In the genomic region with DNA sequence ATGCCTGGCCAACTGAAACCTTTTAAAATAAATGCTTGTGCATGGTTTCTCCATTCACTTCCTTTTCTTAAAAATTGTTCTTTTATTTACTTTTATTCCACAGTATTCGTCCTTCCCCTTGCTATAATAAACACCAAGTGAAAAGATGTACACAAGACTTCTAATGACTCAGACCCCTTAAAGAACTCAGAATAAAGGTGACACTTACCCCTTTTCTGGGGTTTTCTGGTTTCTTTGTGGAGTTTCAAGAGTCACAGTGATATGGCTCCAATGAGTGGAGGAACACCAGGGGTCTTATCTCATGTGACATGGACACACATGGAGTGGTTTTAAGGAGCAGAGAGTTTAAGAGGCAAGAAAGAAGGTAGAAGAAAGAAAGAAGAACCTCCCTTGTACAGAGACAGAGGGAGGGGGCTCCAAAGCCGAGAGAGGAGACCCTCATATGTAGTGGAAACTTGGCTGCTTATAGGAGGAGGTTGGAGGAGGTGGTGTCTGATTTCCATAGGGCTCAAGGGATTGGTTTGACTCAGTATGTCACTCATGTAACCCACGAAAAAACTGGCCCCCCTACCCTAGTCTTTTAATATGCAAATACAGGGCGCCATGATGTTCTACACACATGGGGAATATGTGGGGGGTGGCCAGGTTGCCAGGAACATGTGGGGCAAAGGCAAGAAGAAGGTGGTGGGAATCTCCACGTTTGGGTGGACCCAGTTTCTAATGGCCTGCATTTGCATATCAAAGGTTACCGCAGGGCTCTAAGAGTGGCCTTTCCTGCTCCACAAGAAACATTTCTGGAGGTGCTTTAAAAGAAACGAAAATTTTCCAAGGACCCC, we compare ENCODE assay signal across 22 cellular contexts. TPM values are rescaled to one million over a fixed set of nuclear protein-coding genes. Genes with fewer than 3 reads are reported as not detected.
DNase-seq lines count a peak whose midpoint lies in the region; ATAC-seq, FAIRE-seq and TF ChIP-seq lines count a peak whose summit lies in the region.
"Had no signal": no experiment of that assay in that cellular context is flagged by ENCODE, and none has a peak within 500 bp of the region (broad histone marks: within the 10 kb centered on the region; RNA-seq: fewer than 3 reads in every experiment).

No MANE protein-coding gene starts in this region.

- TF ChIP-seq POLR2A in H1 (IDR thresholded peaks at IDR 0.05; ENCODE audit: control extremely low read depth in 1 of 2, low read depth in 2 of 2, low read length in 2 of 2): no peak

- H4K91ac ChIP-seq in H1 (replicated peaks; ENCODE audit: insufficient read length, low read length): no peak overlapping the region

- 54% methylated on average over 7 of the region's 7 CpGs; no CpG with 5 or more reads in 1 of the 2 experiments for WGBS in H1 (ENCODE audit: extremely low coverage in 1 of 2, insufficient coverage in 1 of 2, insufficient read length in 1 of 2, insufficient replicate concordance in 2 of 2, low coverage in 1 of 2, low lambda C conversion rate in 2 of 2, missing lambda C conversion rate in 1 of 2), 2 experiments

- H3K36me3 ChIP-seq in NT2/D1 (ENCODE audit: insufficient read depth, insufficient read length, low read length): no peaks in the 10 kb centered on the region
- H3K36me3 ChIP-seq in H1 (ENCODE audit: control insufficient read depth in 2 of 4, insufficient read depth in 4 of 4, low read length in 3 of 4): no peaks in the 10 kb centered on the region

- peak overlapping the region; percentile 64 for H2BK120ac ChIP-seq in H1 (replicated peaks; ENCODE audit: low read depth, low read length)

- no peak overlapping the region for H2AK5ac ChIP-seq in H1 (ENCODE audit: low read depth, low read length)

- H3K4me2 ChIP-seq in H1 (ENCODE audit: insufficient read depth in 1 of 2, low read depth in 2 of 2, low read length in 2 of 2): peak overlapping the region in 1 of 2 experiments; percentile 5; a peak in 2 of 4 replicates
- H3K4me2 ChIP-seq: PC-9 had no signal

- peaks cover 4% of the 10 kb centered on the region for H3K9me3 Mint-ChIP-seq in activated CD8-positive, alpha-beta T cell treated with anti-CD3 and anti-CD28 coated beads for 36 hours
- H3K9me3 Mint-ChIP-seq in activated CD8-positive, alpha-beta T cell treated with anti-CD3 and anti-CD28 coated beads, Interleukin-2, amount 10 ng/mL, durations not matched to agents 7 days and 5 days (ENCODE audit: insufficient read depth): peaks cover 5% of the 10 kb centered on the region
- H3K9me3 Mint-ChIP-seq in stimulated activated naive CD8-positive, alpha-beta T cell treated with anti-CD3 and anti-CD28 coated beads, Interleukin-15, amount 100 ng/mL, for 72 hours: peaks cover 0 to 5% of the 10 kb centered on the region in 2 donors
- H3K9me3 Mint-ChIP-seq in activated T-helper 1 cell treated with anti-CD3 and anti-CD28 coated beads, Interleukin-12 subunit alpha, Interleukin-12 subunit beta, Interleukin-2, Interleukin-4 antibody, amounts not matched to agents 30 ng/mL and 10 ng/mL and 1 ng/mL, durations not matched to agents 14 hours and 24 hours and 36 hours: no peaks in the 10 kb centered on the region

- no peak overlapping the region for H2AFZ ChIP-seq in H1 (ENCODE audit: low read length)
- H2AFZ ChIP-seq: PC-9 had no signal

- H3K4me1 Mint-ChIP-seq in activated CD8-positive, alpha-beta T cell treated with anti-CD3 and anti-CD28 coated beads for 36 hours (ENCODE audit: low read depth): peaks cover 57% of the 10 kb centered on the region
- H3K4me1 Mint-ChIP-seq in activated CD8-positive, alpha-beta T cell treated with anti-CD3 and anti-CD28 coated beads, Interleukin-2, amount 10 ng/mL, durations not matched to agents 7 days and 5 days (ENCODE audit: low read depth): peaks cover 62% of the 10 kb centered on the region
- H3K4me1 Mint-ChIP-seq in stimulated activated naive CD8-positive, alpha-beta T cell treated with anti-CD3 and anti-CD28 coated beads, Interleukin-15, amount 100 ng/mL, for 72 hours: peaks cover 73% of the 10 kb centered on the region
- peaks cover 16% of the 10 kb centered on the region for H3K4me1 Mint-ChIP-seq in activated T-helper 1 cell treated with anti-CD3 and anti-CD28 coated beads, Interleukin-12 subunit alpha, Interleukin-12 subunit beta, Interleukin-2, Interleukin-4 antibody, amounts not matched to agents 30 ng/mL and 10 ng/mL and 1 ng/mL, durations not matched to agents 14 hours and 24 hours and 36 hours (ENCODE audit: low read depth)

- H3K27me3 ChIP-seq in NT2/D1 (ENCODE audit: insufficient read depth, insufficient read length) (no peaks in the 10 kb centered on the region), H1 (replicated peaks in 1 of 4; ENCODE audit: control insufficient read depth in 3 of 4, extremely low read depth in 1 of 4, insufficient read depth in 3 of 4, low read length in 3 of 4) (no peaks in the 10 kb centered on the region)

- POLR2A ChIA-PET in activated CD8-positive, alpha-beta T cell treated with anti-CD3 and anti-CD28 coated beads for 36 hours (lab: Charles Lee): interaction anchor here (1.6 to 1.9 kb wide), 2 partner anchors 8 to 23 kb away, joined by 9 to 13 read pairs; a partner anchor contains a TSS
- POLR2A ChIA-PET in activated CD8-positive, alpha-beta T cell treated with anti-CD3 and anti-CD28 coated beads, Interleukin-2, amount 10 ng/mL, durations not matched to agents 7 days and 5 days (lab: Charles Lee): no interaction called here
- POLR2A ChIA-PET in H1 (lab: Charles Lee; ENCODE audit: partially characterized antibody): no interaction called here

- no peak overlapping the region for H3K4ac ChIP-seq in H1 (replicated peaks; ENCODE audit: insufficient read length, low read depth, low read length)

- no peak for TF ChIP-seq CTCF in activated CD8-positive, alpha-beta T cell treated with anti-CD3 and anti-CD28 coated beads for 36 hours (IDR thresholded peaks at IDR 0.05)
- no peak for TF ChIP-seq CTCF in H1 (IDR thresholded peaks at IDR 0.05; ENCODE audit: control extremely low read depth in 1 of 3, insufficient read depth in 1 of 3, low read depth in 1 of 3, low read length in 3 of 3)

- intact Hi-C loops in activated CD8-positive, alpha-beta T cell treated with anti-CD3 and anti-CD28 coated beads for 36 hours (cut with micrococcal nuclease): no loop called here
- intact Hi-C loops in activated T-helper 1 cell treated with anti-CD3 and anti-CD28 coated beads, Interleukin-12 subunit alpha, Interleukin-12 subunit beta, Interleukin-2, Interleukin-4 antibody, amounts not matched to agents 30 ng/mL and 10 ng/mL and 1 ng/mL, durations not matched to agents 14 hours and 24 hours and 36 hours (cut with micrococcal nuclease): no loop called here

- H2BK12ac ChIP-seq in H1 (ENCODE audit: low read depth, low read length): no peak overlapping the region

- FAIRE-seq in H1 (lab: Jason Lieb, UNC): no peak
- FAIRE-seq: G401.6 had no signal

- no peak for DNase-seq in activated CD8-positive, alpha-beta T cell treated with anti-CD3 and anti-CD28 coated beads for 36 hours
- DNase-seq in activated CD8-positive, alpha-beta T cell treated with anti-CD3 and anti-CD28 coated beads, Interleukin-2, amount 10 ng/mL, durations not matched to agents 7 days and 5 days: no peak
- DNase-seq in NT2/D1 (ENCODE audit: low read depth, low spot score): peak; percentile 64
- no peak for DNase-seq in H1 (ENCODE audit: low read depth in 1 of 2, low spot score in 2 of 2)
- DNase-seq in stimulated activated naive CD8-positive, alpha-beta T cell treated with anti-CD3 and anti-CD28 coated beads, Interleukin-15, amount 100 ng/mL, for 72 hours: no peak
- no peak for DNase-seq in activated T-helper 1 cell treated with anti-CD3 and anti-CD28 coated beads, Interleukin-12 subunit alpha, Interleukin-12 subunit beta, Interleukin-2, Interleukin-4 antibody, amounts not matched to agents 30 ng/mL and 10 ng/mL and 1 ng/mL, durations not matched to agents 14 hours and 24 hours and 36 hours (ENCODE audit: low spot score)
- DNase-seq in NK-92 treated with Interleukin-12 subunit alpha and Interleukin-12 subunit beta, amount 100 ng/mL, for 24 hours (lab: John Stamatoyannopoulos, UW): no peak
- DNase-seq: 8988T, DMS79 treated with DMSO at 0.1 percent for 48 hours, HCEC 1CT, Karpas-422, NCI-H1048, NCI-H1436 treated with DMSO at 0.1 percent for 48 hours, NCI-H2081 treated with DMSO at 0.1 percent for 48 hours, NCI-H510A, NCI-H748 treated with DMSO at 0.1 percent for 48 hours, PC-9 had no signal

- no peak overlapping the region for H2BK15ac ChIP-seq in H1 (ENCODE audit: low read length)

- H3K79me1 ChIP-seq in H1 (ENCODE audit: low read depth, low read length): no peaks in the 10 kb centered on the region

- TF ChIP-seq EP300 in H1 (IDR thresholded peaks at IDR 0.05; ENCODE audit: borderline replicate concordance in 1 of 2, low read depth in 2 of 2, low read length in 2 of 2): no peak

- no peaks in the 10 kb centered on the region for H3K79me2 ChIP-seq in H1 (ENCODE audit: control insufficient read depth in 1 of 2, insufficient read depth in 2 of 2, low read length in 2 of 2)

- no peaks in the 10 kb centered on the region for H3K9me3 ChIP-seq in NT2/D1 (ENCODE audit: insufficient read depth, low read length)
- no peaks in the 10 kb centered on the region for H3K9me3 ChIP-seq in H1 (ENCODE audit: insufficient read depth in 2 of 2, low read depth in 1 of 2, low read length in 1 of 2)

- ATAC-seq in activated CD8-positive, alpha-beta T cell treated with anti-CD3 and anti-CD28 coated beads for 36 hours: peak; percentile 51
- no peak for ATAC-seq in activated CD8-positive, alpha-beta T cell treated with anti-CD3 and anti-CD28 coated beads, Interleukin-2, amount 10 ng/mL, durations not matched to agents 7 days and 5 days
- peak; percentile 40 for ATAC-seq in stimulated activated naive CD8-positive, alpha-beta T cell treated with anti-CD3 and anti-CD28 coated beads, Interleukin-15, amount 100 ng/mL, for 72 hours
- ATAC-seq in GM18861 (IDR thresholded peaks at IDR 0.05; ENCODE audit: unreplicated experiment): no peak

- H2BK5ac ChIP-seq in H1 (ENCODE audit: low read depth, low read length): no peak overlapping the region

- CTCF ChIA-PET in activated CD8-positive, alpha-beta T cell treated with anti-CD3 and anti-CD28 coated beads for 36 hours (lab: Charles Lee): interaction anchor here (0.9 to 1.9 kb wide), 7 partner anchors 8 to 32 kb away, joined by 3 to 4 read pairs (median 3); no protein-coding TSS in a partner anchor
- CTCF ChIA-PET in activated CD8-positive, alpha-beta T cell treated with anti-CD3 and anti-CD28 coated beads, Interleukin-2, amount 10 ng/mL, durations not matched to agents 7 days and 5 days (lab: Charles Lee): interaction anchor here (0.6 to 1.7 kb wide), 2 partner anchors 8 to 14 kb away, joined by 3 read pairs; no protein-coding TSS in a partner anchor
- CTCF ChIA-PET in H1 (lab: Charles Lee; ENCODE audit: partially characterized antibody): interaction anchor here (0.7 to 2.8 kb wide), 10 partner anchors 7 to 371 kb away, joined by 3 to 12 read pairs (median 4); no protein-coding TSS in a partner anchor

- no peak overlapping the region for H4K5ac ChIP-seq in H1 (ENCODE audit: insufficient read length, low read depth, low read length)

- no peak for TF ChIP-seq RAD21 in H1 (IDR thresholded peaks at IDR 0.05 in 1 of 2, conservative IDR thresholded peaks at IDR 0.05 in 1 of 2; ENCODE audit: low read depth in 2 of 2, low read length in 2 of 2)

- no peak overlapping the region; the same call in 1 of the 2 replicates for H3K18ac ChIP-seq in H1 (ENCODE audit: extremely low read depth, low read length)

- peaks cover 5% of the 10 kb centered on the region for H3K36me3 Mint-ChIP-seq in activated CD8-positive, alpha-beta T cell treated with anti-CD3 and anti-CD28 coated beads for 36 hours (ENCODE audit: low read depth)
- peaks cover 32% of the 10 kb centered on the region for H3K36me3 Mint-ChIP-seq in activated CD8-positive, alpha-beta T cell treated with anti-CD3 and anti-CD28 coated beads, Interleukin-2, amount 10 ng/mL, durations not matched to agents 7 days and 5 days (ENCODE audit: low read depth)
- peaks cover 7% of the 10 kb centered on the region for H3K36me3 Mint-ChIP-seq in activated T-helper 1 cell treated with anti-CD3 and anti-CD28 coated beads, Interleukin-12 subunit alpha, Interleukin-12 subunit beta, Interleukin-2, Interleukin-4 antibody, amounts not matched to agents 30 ng/mL and 10 ng/mL and 1 ng/mL, durations not matched to agents 14 hours and 24 hours and 36 hours (ENCODE audit: low read depth)

- H4K8ac ChIP-seq in H1 (ENCODE audit: extremely low read depth, insufficient read depth, low read length): no peak overlapping the region; the same call in 1 of the 2 replicates

- peak overlapping the region; percentile 27 for H3K27ac Mint-ChIP-seq in activated CD8-positive, alpha-beta T cell treated with anti-CD3 and anti-CD28 coated beads for 36 hours
- H3K27ac Mint-ChIP-seq in activated CD8-positive, alpha-beta T cell treated with anti-CD3 and anti-CD28 coated beads, Interleukin-2, amount 10 ng/mL, durations not matched to agents 7 days and 5 days: no peak overlapping the region
- no peak overlapping the region for H3K27ac Mint-ChIP-seq in stimulated activated naive CD8-positive, alpha-beta T cell treated with anti-CD3 and anti-CD28 coated beads, Interleukin-15, amount 100 ng/mL, for 72 hours
- H3K27ac Mint-ChIP-seq in activated T-helper 1 cell treated with anti-CD3 and anti-CD28 coated beads, Interleukin-12 subunit alpha, Interleukin-12 subunit beta, Interleukin-2, Interleukin-4 antibody, amounts not matched to agents 30 ng/mL and 10 ng/mL and 1 ng/mL, durations not matched to agents 14 hours and 24 hours and 36 hours: no peak overlapping the region
- H3K27ac Mint-ChIP-seq: B cell had no signal

- no peak overlapping the region for H3K56ac ChIP-seq in H1 (replicated peaks; ENCODE audit: insufficient read length, low read depth, low read length)

- no peak overlapping the region for H2BK20ac ChIP-seq in H1 (ENCODE audit: low read length)

- H4K20me1 ChIP-seq in H1 (replicated peaks in 1 of 2; ENCODE audit: control insufficient read depth in 1 of 2, insufficient read depth in 2 of 2, low read length in 2 of 2): no peaks in the 10 kb centered on the region

- H3K27ac ChIP-seq in H1 (ENCODE audit: low read depth, low read length): no peak overlapping the region
- H3K27ac ChIP-seq: PC-9, RWPE1 had no signal

- peaks cover 4% of the 10 kb centered on the region for H3K4me1 ChIP-seq in NT2/D1 (ENCODE audit: insufficient read depth, insufficient read length)
- peaks cover 0 to 13% (median 2%) of the 10 kb centered on the region in 4 experiments; a peak in 3 of 7 replicates for H3K4me1 ChIP-seq in H1 (replicated peaks in 1 of 4; ENCODE audit: control insufficient read depth in 3 of 4, insufficient read depth in 4 of 4, low read length in 3 of 4)

- H3K27me3 Mint-ChIP-seq in activated CD8-positive, alpha-beta T cell treated with anti-CD3 and anti-CD28 coated beads for 36 hours: no peaks in the 10 kb centered on the region
- no peaks in the 10 kb centered on the region for H3K27me3 Mint-ChIP-seq in activated CD8-positive, alpha-beta T cell treated with anti-CD3 and anti-CD28 coated beads, Interleukin-2, amount 10 ng/mL, durations not matched to agents 7 days and 5 days (ENCODE audit: low read depth)
- H3K27me3 Mint-ChIP-seq in stimulated activated naive CD8-positive, alpha-beta T cell treated with anti-CD3 and anti-CD28 coated beads, Interleukin-15, amount 100 ng/mL, for 72 hours: no peaks in the 10 kb centered on the region
- H3K27me3 Mint-ChIP-seq in activated T-helper 1 cell treated with anti-CD3 and anti-CD28 coated beads, Interleukin-12 subunit alpha, Interleukin-12 subunit beta, Interleukin-2, Interleukin-4 antibody, amounts not matched to agents 30 ng/mL and 10 ng/mL and 1 ng/mL, durations not matched to agents 14 hours and 24 hours and 36 hours (ENCODE audit: insufficient read depth): no peaks in the 10 kb centered on the region
- H3K27me3 Mint-ChIP-seq: B cell had no signal

- no peak overlapping the region for H3K23ac ChIP-seq in H1 (ENCODE audit: insufficient read length)

- H3K4me3 ChIP-seq in NT2/D1 (ENCODE audit: insufficient read length, low read depth) (no peak overlapping the region), H1 (ENCODE audit: extremely low read depth in 1 of 4, insufficient read depth in 2 of 4, low read depth in 3 of 4, low read length in 4 of 4) (no peak overlapping the region)
- H3K4me3 ChIP-seq: PC-9 had no signal

- H3K4me3 Mint-ChIP-seq in activated CD8-positive, alpha-beta T cell treated with anti-CD3 and anti-CD28 coated beads for 36 hours: no peak overlapping the region
- no peak overlapping the region for H3K4me3 Mint-ChIP-seq in activated CD8-positive, alpha-beta T cell treated with anti-CD3 and anti-CD28 coated beads, Interleukin-2, amount 10 ng/mL, durations not matched to agents 7 days and 5 days
- H3K4me3 Mint-ChIP-seq in stimulated activated naive CD8-positive, alpha-beta T cell treated with anti-CD3 and anti-CD28 coated beads, Interleukin-15, amount 100 ng/mL, for 72 hours: no peak overlapping the region
- no peak overlapping the region for H3K4me3 Mint-ChIP-seq in activated T-helper 1 cell treated with anti-CD3 and anti-CD28 coated beads, Interleukin-12 subunit alpha, Interleukin-12 subunit beta, Interleukin-2, Interleukin-4 antibody, amounts not matched to agents 30 ng/mL and 10 ng/mL and 1 ng/mL, durations not matched to agents 14 hours and 24 hours and 36 hours
- H3K4me3 Mint-ChIP-seq: B cell had no signal

- H3K9ac ChIP-seq in NT2/D1 (ENCODE audit: insufficient read length, low read depth) (no peak overlapping the region), H1 (replicated peaks in 1 of 4; ENCODE audit: extremely low read depth in 1 of 4, low read depth in 3 of 4, low read length in 3 of 4) (no peak overlapping the region)

- no peak overlapping the region for H3K14ac ChIP-seq in H1 (ENCODE audit: insufficient read length)

- H3K23me2 ChIP-seq in H1 (ENCODE audit: low read depth, low read length): no peaks in the 10 kb centered on the region

RNA-seq across cellular contexts. Expression of a gene that starts 22.1 kb away (rescaled TPM):
- 100 to 1,000 TPM; 166 to 174 TPM for total RNA-seq in activated CD8-positive, alpha-beta T cell treated with anti-CD3 and anti-CD28 coated beads for 36 hours
- 100 to 1,000 TPM; 115 to 116 TPM for total RNA-seq in activated CD8-positive, alpha-beta T cell treated with anti-CD3 and anti-CD28 coated beads, Interleukin-2, amount 10 ng/mL, durations not matched to agents 7 days and 5 days
- not detected in 2 replicates for total RNA-seq in H1 (2021; fragmentation: NEBNext Ultra II Directional; extraction: Animal tissue kit (Norgen Biotek cat#: 25700))
- not detected in 2 replicates for polyA plus RNA-seq in H1 (2011; rRNA removed)
- not detected for polyA plus RNA-seq in H1 (2011; cell fraction: cytosol; rRNA removed)
- polyA plus RNA-seq in H1 (2011; cell fraction: nucleus; rRNA removed): not detected
- polyA plus RNA-seq in H1 (2012, experiment 1 of 2): not detected in 4 replicates
- polyA plus RNA-seq in H1 (2012, experiment 2 of 2): not detected
- not detected for polyA plus RNA-seq in H1 (2013, experiment 1 of 2)
- not detected for polyA plus RNA-seq in H1 (2013, experiment 2 of 2)
- polyA minus RNA-seq in H1 (2011; rRNA and poly(A)+ RNA removed): not detected in 2 replicates
- not detected for polyA minus RNA-seq in H1 (2011; cell fraction: cytosol; rRNA and poly(A)+ RNA removed)
- not detected for polyA minus RNA-seq in H1 (2011; cell fraction: nucleus; rRNA and poly(A)+ RNA removed)
- total RNA-seq in activated T-helper 1 cell treated with anti-CD3 and anti-CD28 coated beads, Interleukin-12 subunit alpha, Interleukin-12 subunit beta, Interleukin-2, Interleukin-4 antibody, amounts not matched to agents 30 ng/mL and 10 ng/mL and 1 ng/mL, durations not matched to agents 14 hours and 24 hours and 36 hours: 90.5 and 93.2 TPM in 2 replicates
- total RNA-seq: MCF 10A, PC-9 had no signal

RNA-seq across cellular contexts. Expression of a gene that starts 44.5 kb away (rescaled TPM):
- not detected for total RNA-seq in activated CD8-positive, alpha-beta T cell treated with anti-CD3 and anti-CD28 coated beads for 36 hours
- under 1 TPM in 1 of 2 experiments, not detected in 1; 0.42 TPM for total RNA-seq in activated CD8-positive, alpha-beta T cell treated with anti-CD3 and anti-CD28 coated beads, Interleukin-2, amount 10 ng/mL, durations not matched to agents 7 days and 5 days
- total RNA-seq in H1 (2021; fragmentation: NEBNext Ultra II Directional; extraction: Animal tissue kit (Norgen Biotek cat#: 25700)): not detected in 2 replicates
- not detected in 2 replicates for polyA plus RNA-seq in H1 (2011; rRNA removed)
- not detected for polyA plus RNA-seq in H1 (2011; cell fraction: cytosol; rRNA removed)
- not detected for polyA plus RNA-seq in H1 (2011; cell fraction: nucleus; rRNA removed)
- not detected in 4 replicates for polyA plus RNA-seq in H1 (2012, experiment 1 of 2)
- polyA plus RNA-seq in H1 (2012, experiment 2 of 2): not detected
- polyA plus RNA-seq in H1 (2013, experiment 1 of 2): not detected
- 0.09 TPM for polyA plus RNA-seq in H1 (2013, experiment 2 of 2)
- polyA minus RNA-seq in H1 (2011; rRNA and poly(A)+ RNA removed): not detected in 2 replicates
- not detected for polyA minus RNA-seq in H1 (2011; cell fraction: cytosol; rRNA and poly(A)+ RNA removed)
- not detected for polyA minus RNA-seq in H1 (2011; cell fraction: nucleus; rRNA and poly(A)+ RNA removed)
- not detected in 2 replicates for total RNA-seq in activated T-helper 1 cell treated with anti-CD3 and anti-CD28 coated beads, Interleukin-12 subunit alpha, Interleukin-12 subunit beta, Interleukin-2, Interleukin-4 antibody, amounts not matched to agents 30 ng/mL and 10 ng/mL and 1 ng/mL, durations not matched to agents 14 hours and 24 hours and 36 hours
- total RNA-seq: MCF 10A, PC-9 had no signal

RNA-seq across cellular contexts. Expression of a gene that starts 49.9 kb away (rescaled TPM):
- 1 to 10 TPM; 6.0 to 8.5 TPM for total RNA-seq in activated CD8-positive, alpha-beta T cell treated with anti-CD3 and anti-CD28 coated beads for 36 hours
- 1 to 10 TPM; 1.3 to 1.6 TPM for total RNA-seq in activated CD8-positive, alpha-beta T cell treated with anti-CD3 and anti-CD28 coated beads, Interleukin-2, amount 10 ng/mL, durations not matched to agents 7 days and 5 days
- not detected in 2 replicates for total RNA-seq in H1 (2021; fragmentation: NEBNext Ultra II Directional; extraction: Animal tissue kit (Norgen Biotek cat#: 25700))
- polyA plus RNA-seq in H1 (2011; rRNA removed): not detected in 2 replicates
- polyA plus RNA-seq in H1 (2011; cell fraction: cytosol; rRNA removed): not detected
- not detected for polyA plus RNA-seq in H1 (2011; cell fraction: nucleus; rRNA removed)
- not detected in 4 replicates for polyA plus RNA-seq in H1 (2012, experiment 1 of 2)
- polyA plus RNA-seq in H1 (2012, experiment 2 of 2): not detected
- not detected for polyA plus RNA-seq in H1 (2013, experiment 1 of 2)
- polyA plus RNA-seq in H1 (2013, experiment 2 of 2): not detected
- polyA minus RNA-seq in H1 (2011; rRNA and poly(A)+ RNA removed): not detected in 2 replicates
- polyA minus RNA-seq in H1 (2011; cell fraction: cytosol; rRNA and poly(A)+ RNA removed): not detected
- not detected for polyA minus RNA-seq in H1 (2011; cell fraction: nucleus; rRNA and poly(A)+ RNA removed)
- total RNA-seq in activated T-helper 1 cell treated with anti-CD3 and anti-CD28 coated beads, Interleukin-12 subunit alpha, Interleukin-12 subunit beta, Interleukin-2, Interleukin-4 antibody, amounts not matched to agents 30 ng/mL and 10 ng/mL and 1 ng/mL, durations not matched to agents 14 hours and 24 hours and 36 hours: 7.6 and 9.1 TPM in 2 replicates
- total RNA-seq: MCF 10A, PC-9 had no signal

Comparison
In these comparisons a context has a peak if more than half of its experiments do, and no peak if none do; other contexts are left out.
1. ATAC-seq: peak in activated CD8-positive, alpha-beta T cell treated with anti-CD3 and anti-CD28 coated beads for 36 hours (single experiment) and stimulated activated naive CD8-positive, alpha-beta T cell treated with anti-CD3 and anti-CD28 coated beads, Interleukin-15, amount 100 ng/mL, for 72 hours (single experiment); none in activated CD8-positive, alpha-beta T cell treated with anti-CD3 and anti-CD28 coated beads, Interleukin-2, amount 10 ng/mL, durations not matched to agents 7 days and 5 days (single experiment) and GM18861 (single experiment).
2. RNA of a gene that starts 22.1 kb away (total RNA-seq): 166 to 174 TPM in activated CD8-positive, alpha-beta T cell treated with anti-CD3 and anti-CD28 coated beads for 36 hours, 115 to 116 TPM in activated CD8-positive, alpha-beta T cell treated with anti-CD3 and anti-CD28 coated beads, Interleukin-2, amount 10 ng/mL, durations not matched to agents 7 days and 5 days and 90.5 to 93.2 TPM in activated T-helper 1 cell treated with anti-CD3 and anti-CD28 coated beads, Interleukin-12 subunit alpha, Interleukin-12 subunit beta, Interleukin-2, Interleukin-4 antibody, amounts not matched to agents 30 ng/mL and 10 ng/mL and 1 ng/mL, durations not matched to agents 14 hours and 24 hours and 36 hours; not detected in H1; every median in the first group is over 10 times any median in the second.